In the genomic region with DNA sequence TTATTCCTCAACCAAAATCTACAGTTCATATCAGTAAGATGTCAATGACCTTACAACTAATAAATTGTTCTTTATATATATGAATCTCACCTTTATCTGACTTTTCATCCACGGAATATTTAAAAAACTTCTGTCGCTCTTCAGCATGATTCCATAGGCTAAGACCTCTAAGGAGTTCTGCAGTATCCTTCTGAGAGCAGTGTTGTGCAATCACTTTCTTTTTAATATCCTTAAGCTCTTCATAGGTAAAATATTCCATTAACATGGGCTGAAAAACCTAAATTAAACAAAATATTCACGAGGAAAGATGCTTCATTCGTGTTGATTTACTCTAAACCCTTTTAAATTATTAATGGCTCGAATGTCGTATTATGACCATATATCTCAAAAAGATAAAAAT, we compare ENCODE assay signal across 19 cellular contexts. TPM values are rescaled to one million over a fixed set of nuclear protein-coding genes. Genes with fewer than 3 reads are reported as not detected.
DNase-seq lines count a peak whose midpoint lies in the region; ATAC-seq, FAIRE-seq and TF ChIP-seq lines count a peak whose summit lies in the region.
"Had no signal": no experiment of that assay in that cellular context is flagged by ENCODE, and none has a peak within 500 bp of the region (broad histone marks: within the 10 kb centered on the region; RNA-seq: fewer than 3 reads in every experiment).

No MANE protein-coding gene starts in this region.

- no peak overlapping the region for H2BK20ac ChIP-seq in H1 (ENCODE audit: low read length)

- TF ChIP-seq POLR2A in HepG2 (IDR thresholded peaks at IDR 0.05; ENCODE audit: insufficient read depth in 1 of 2, low read depth in 2 of 2, low read length in 2 of 2) (no peak), right lobe of liver (IDR thresholded peaks at IDR 0.05) (no peak), H1 (IDR thresholded peaks at IDR 0.05; ENCODE audit: control extremely low read depth in 1 of 2, low read depth in 2 of 2, low read length in 2 of 2) (no peak)

- no peak overlapping the region for H2BK5ac ChIP-seq in H1 (ENCODE audit: low read depth, low read length)

- H3K27ac ChIP-seq in HepG2 (ENCODE audit: extremely low read length, insufficient read depth, low read length), result no peak overlapping the region
- H3K27ac ChIP-seq in right lobe of liver, result no peak overlapping the region
- H3K27ac ChIP-seq in H1 (ENCODE audit: low read depth, low read length), result no peak overlapping the region
- H3K27ac ChIP-seq: GM23248 had no signal

- peaks cover 8% of the 10 kb centered on the region for H3K4me1 Mint-ChIP-seq in T-helper 17 cell
- H3K4me1 Mint-ChIP-seq: H9 had no signal

- POLR2A ChIA-PET in HepG2 (lab: Yijun Ruan, JAX), result no interaction called here
- POLR2A ChIA-PET in H1 (lab: Charles Lee; ENCODE audit: partially characterized antibody), result no interaction called here

- ATAC-seq in HepG2 (no peak), right lobe of liver (no peak), T-helper 17 cell (no peak)
- ATAC-seq: HCT116 had no signal

- no peak overlapping the region for H3K4me3 ChIP-seq in HepG2 (replicated peaks in 1 of 3; ENCODE audit: insufficient read depth in 1 of 3, low read depth in 2 of 3, low read length in 3 of 3)
- H3K4me3 ChIP-seq in right lobe of liver, result no peak overlapping the region
- H3K4me3 ChIP-seq in H1 (ENCODE audit: extremely low read depth in 1 of 4, insufficient read depth in 2 of 4, low read depth in 3 of 4, low read length in 4 of 4), result no peak overlapping the region
- H3K4me3 ChIP-seq: GM23248 had no signal

- no peak overlapping the region for H3K4ac ChIP-seq in H1 (replicated peaks; ENCODE audit: insufficient read length, low read depth, low read length)

- no peaks in the 10 kb centered on the region for H3K27me3 Mint-ChIP-seq in T-helper 17 cell
- H3K27me3 Mint-ChIP-seq: CD4-positive, alpha-beta memory T cell had no signal

- no peaks in the 10 kb centered on the region for H3K79me1 ChIP-seq in H1 (ENCODE audit: low read depth, low read length)

- H3K4me1 ChIP-seq in HepG2 (ENCODE audit: insufficient read depth, low read length) (no peaks in the 10 kb centered on the region), right lobe of liver (no peaks in the 10 kb centered on the region), H1 (replicated peaks in 1 of 4; ENCODE audit: control insufficient read depth in 3 of 4, insufficient read depth in 4 of 4, low read length in 3 of 4) (no peaks in the 10 kb centered on the region)

- no peak for TF ChIP-seq EP300 in HepG2 (IDR thresholded peaks at IDR 0.05; ENCODE audit: low read depth in 2 of 2, low read length in 2 of 2)
- no peak for TF ChIP-seq EP300 in HepG2 (CRISPR knock-in tag; IDR thresholded peaks at IDR 0.05; ENCODE audit: borderline replicate concordance)
- no peak for TF ChIP-seq EP300 in H1 (IDR thresholded peaks at IDR 0.05; ENCODE audit: borderline replicate concordance in 1 of 2, low read depth in 2 of 2, low read length in 2 of 2)

- H3K23ac ChIP-seq in H1 (ENCODE audit: insufficient read length), result no peak overlapping the region

- no peak overlapping the region for H4K5ac ChIP-seq in H1 (ENCODE audit: insufficient read length, low read depth, low read length)

- WGBS in HepG2 (ENCODE audit: low lambda C conversion rate), result 96% methylated on average over 6 of the region's 6 CpGs
- 91% methylated on average over 6 of the region's 6 CpGs for WGBS in right lobe of liver (ENCODE audit: insufficient coverage, low coverage, low lambda C conversion rate, missing lambda C conversion rate)
- 92% methylated on average over 6 of the region's 6 CpGs; no CpG with 5 or more reads in 1 of the 2 experiments for WGBS in H1 (ENCODE audit: extremely low coverage in 1 of 2, insufficient coverage in 1 of 2, insufficient read length in 1 of 2, insufficient replicate concordance in 2 of 2, low coverage in 1 of 2, low lambda C conversion rate in 2 of 2, missing lambda C conversion rate in 1 of 2), 2 experiments

- peak overlapping the region; percentile 19 for H3K27ac Mint-ChIP-seq in T-helper 17 cell

- no peak overlapping the region for H2BK12ac ChIP-seq in H1 (ENCODE audit: low read depth, low read length)

- in situ Hi-C loops in HepG2 (cut with HindIII; ENCODE audit: extremely low pct_ligation_motif_present, low pct_unique_long_range_greater_than_20kb), result no loop called here

- TF ChIP-seq RAD21 in HepG2 (CRISPR knock-in tag; IDR thresholded peaks at IDR 0.05) (no peak), H1 (IDR thresholded peaks at IDR 0.05 in 1 of 2, conservative IDR thresholded peaks at IDR 0.05 in 1 of 2; ENCODE audit: low read depth in 2 of 2, low read length in 2 of 2) (no peak)

- intact Hi-C loops in HepG2 (cut with micrococcal nuclease; ENCODE audit: unreplicated experiment), result no loop called here
- intact Hi-C loops in right lobe of liver (cut with DNase I), result no loop called here

- H3K4me2 ChIP-seq in HepG2 (ENCODE audit: low read depth, low read length) (no peak overlapping the region), H1 (ENCODE audit: insufficient read depth in 1 of 2, low read depth in 2 of 2, low read length in 2 of 2) (no peak overlapping the region)

- H3K23me2 ChIP-seq in H1 (ENCODE audit: low read depth, low read length), result no peaks in the 10 kb centered on the region

- H3K9me3 ChIP-seq in HepG2 (ENCODE audit: low read length) (no peaks in the 10 kb centered on the region), right lobe of liver (no peaks in the 10 kb centered on the region), T-helper 17 cell (ENCODE audit: control insufficient read depth, low read length, poor library complexity, severe bottlenecking) (no peaks in the 10 kb centered on the region), H1 (ENCODE audit: insufficient read depth in 2 of 2, low read depth in 1 of 2, low read length in 1 of 2) (no peaks in the 10 kb centered on the region)

- no peak overlapping the region for H3K18ac ChIP-seq in H1 (ENCODE audit: extremely low read depth, low read length)

- CTCF ChIA-PET in HepG2 (lab: Yijun Ruan, JAX; ENCODE audit: low intra/inter-chr PET ratio, low total read pairs) (no interaction called here), H1 (lab: Charles Lee; ENCODE audit: partially characterized antibody) (interaction anchor here (0.5 to 1.8 kb wide), 3 partner anchors 13 to 690 kb away, joined by 3 to 7 read pairs (median 3); no protein-coding TSS in a partner anchor)

- H4K8ac ChIP-seq in H1 (ENCODE audit: extremely low read depth, insufficient read depth, low read length), result no peak overlapping the region

- H2BK15ac ChIP-seq in H1 (ENCODE audit: low read length), result no peak overlapping the region

- no peak overlapping the region for H3K4me3 Mint-ChIP-seq in T-helper 17 cell
- H3K4me3 Mint-ChIP-seq: CD4-positive, alpha-beta memory T cell; H9 had no signal

- H3K36me3 ChIP-seq in HepG2 (replicated peaks in 1 of 2; ENCODE audit: control insufficient read depth in 1 of 2, insufficient read depth in 2 of 2, low read length in 2 of 2) (peaks cover 3 to 45% of the 10 kb centered on the region in 2 experiments), right lobe of liver (peaks cover 0 to 48% (median 4%) of the 10 kb centered on the region in 4 donors), H1 (ENCODE audit: control insufficient read depth in 2 of 4, insufficient read depth in 4 of 4, low read length in 3 of 4) (peaks cover 2 to 52% (median 13%) of the 10 kb centered on the region in 4 experiments; a peak in 6 of 8 replicates)

- DNase-seq in HepG2 (ENCODE audit: low spot score) (no peak), right lobe of liver (no peak), T-helper 17 cell (no peak), H1 (ENCODE audit: low read depth in 1 of 2, low spot score in 2 of 2) (no peak), iPS-NIHi7 (ENCODE audit: extremely low spot score) (no peak), NCI-H128 (lab: John Stamatoyannopoulos, UW; ENCODE audit: unreplicated experiment) (no peak)
- DNase-seq: 8988T; C1 segment of cervical spinal cord; Calu3; CD4-positive, alpha-beta memory T cell; COR-L47; DMS53; DMS79 treated with DMSO at 0.1 percent for 48 hours; GF-D8; GM23248; H9 had no signal

- H3K14ac ChIP-seq in H1 (ENCODE audit: insufficient read length), result no peak overlapping the region

- no peak for FAIRE-seq in HepG2 (lab: Jason Lieb, UNC)
- no peak for FAIRE-seq in H1 (lab: Jason Lieb, UNC)
- FAIRE-seq: GM12891, GM18507 had no signal

- TF ChIP-seq CTCF in HepG2 (CRISPR knock-in tag; IDR thresholded peaks at IDR 0.05), result no peak
- no peak for TF ChIP-seq CTCF in right lobe of liver (IDR thresholded peaks at IDR 0.05)
- no peak for TF ChIP-seq CTCF in H1 (IDR thresholded peaks at IDR 0.05; ENCODE audit: control extremely low read depth in 1 of 3, insufficient read depth in 1 of 3, low read depth in 1 of 3, low read length in 3 of 3)

- no peak overlapping the region for H2AK5ac ChIP-seq in H1 (ENCODE audit: low read depth, low read length)

- no peak overlapping the region for H3K9ac ChIP-seq in HepG2 (ENCODE audit: insufficient read depth, low read depth, low read length)
- no peak overlapping the region for H3K9ac ChIP-seq in H1 (replicated peaks in 1 of 4; ENCODE audit: extremely low read depth in 1 of 4, low read depth in 3 of 4, low read length in 3 of 4)
- H3K9ac ChIP-seq: GM23248 had no signal

- H3K27me3 ChIP-seq in HepG2 (ENCODE audit: control insufficient read depth in 1 of 2, insufficient read depth in 2 of 2, low read length in 2 of 2) (no peaks in the 10 kb centered on the region; a peak in 1 of 5 replicates), right lobe of liver (no peaks in the 10 kb centered on the region), H1 (replicated peaks in 1 of 4; ENCODE audit: control insufficient read depth in 3 of 4, extremely low read depth in 1 of 4, insufficient read depth in 3 of 4, low read length in 3 of 4) (no peaks in the 10 kb centered on the region)

- BruUV-seq in HepG2 (replicated peaks; lab: Mats Ljungman, UMichigan), result no TSS peak

- no peak overlapping the region for H4K91ac ChIP-seq in H1 (replicated peaks; ENCODE audit: insufficient read length, low read length)

- no peak overlapping the region for H3K56ac ChIP-seq in H1 (replicated peaks; ENCODE audit: insufficient read length, low read depth, low read length)

- H2AFZ ChIP-seq in HepG2 (ENCODE audit: low read length), result no peak overlapping the region
- H2AFZ ChIP-seq in H1 (ENCODE audit: low read length), result no peak overlapping the region
- H2AFZ ChIP-seq: GM23248 had no signal

- H3K79me2 ChIP-seq in HepG2 (ENCODE audit: insufficient read depth, low read length) (no peaks in the 10 kb centered on the region), H1 (ENCODE audit: control insufficient read depth in 1 of 2, insufficient read depth in 2 of 2, low read length in 2 of 2) (peaks cover 0 to 7% of the 10 kb centered on the region in 2 experiments; a peak in 1 of 4 replicates)

- peaks cover 6% of the 10 kb centered on the region for H3K36me3 Mint-ChIP-seq in T-helper 17 cell (ENCODE audit: low read depth)

- H4K20me1 ChIP-seq in HepG2 (ENCODE audit: insufficient read depth, low read length) (no peaks in the 10 kb centered on the region), H1 (replicated peaks in 1 of 2; ENCODE audit: control insufficient read depth in 1 of 2, insufficient read depth in 2 of 2, low read length in 2 of 2) (no peaks in the 10 kb centered on the region)

- H2BK120ac ChIP-seq in H1 (replicated peaks; ENCODE audit: low read depth, low read length), result no peak overlapping the region

RNA-seq across cellular contexts. Expression of gene FBXL5, which starts 16.7 kb away (rescaled TPM):
- 45.3 and 53.4 TPM in 2 replicates for total RNA-seq in HepG2 (2016; rRNA removed; fragmentation: Illumina TruSeq; extraction: Trizol)
- total RNA-seq in HepG2 (2016; cell fraction: cytosol; rRNA removed; fragmentation: Illumina TruSeq; extraction: Trizol; ENCODE audit: low read depth), result 63.0 and 88.0 TPM in 2 replicates
- 47.1 and 56.1 TPM in 2 replicates for total RNA-seq in HepG2 (2016; cell fraction: insoluble cytoplasmic fraction; rRNA removed; fragmentation: Illumina TruSeq; extraction: Trizol)
- total RNA-seq in HepG2 (2016; cell fraction: membrane; rRNA removed; fragmentation: Illumina TruSeq; extraction: Trizol), result 73.4 and 79.1 TPM in 2 replicates
- 47.7 and 52.7 TPM in 2 replicates for total RNA-seq in HepG2 (2016; cell fraction: nucleus; rRNA removed; fragmentation: Illumina TruSeq; extraction: Trizol)
- 17.4 TPM in 2 replicates for polyA plus RNA-seq in HepG2 (2011; rRNA removed)
- polyA plus RNA-seq in HepG2 (2011; cell fraction: cytosol; rRNA removed), result 7.7 and 12.9 TPM in 2 replicates
- 9.5 and 10.5 TPM in 2 replicates for polyA plus RNA-seq in HepG2 (2011; cell fraction: nucleus; rRNA removed)
- polyA plus RNA-seq in HepG2 (2012), result 13.5 and 18.2 TPM in 2 replicates
- 78.1 and 98.5 TPM in 2 replicates for polyA plus RNA-seq in HepG2 (2016; cell fraction: cytosol; fragmentation: Illumina TruSeq; extraction: Trizol; ENCODE audit: low read depth)
- polyA plus RNA-seq in HepG2 (2016; cell fraction: insoluble cytoplasmic fraction; fragmentation: Illumina TruSeq; extraction: Trizol; ENCODE audit: low read depth), result 41.7 and 43.3 TPM in 2 replicates
- polyA plus RNA-seq in HepG2 (2016; cell fraction: membrane; fragmentation: Illumina TruSeq; extraction: Trizol; ENCODE audit: low read depth), result 55.3 and 67.3 TPM in 2 replicates
- polyA plus RNA-seq in HepG2 (2016; cell fraction: nucleus; fragmentation: Illumina TruSeq; extraction: Trizol; ENCODE audit: insufficient read depth, low read depth), result 34.6 and 35.2 TPM in 2 replicates
- polyA minus RNA-seq in HepG2 (2011; rRNA and poly(A)+ RNA removed; ENCODE audit: low replicate concordance), result 21.9 and 32.7 TPM in 2 replicates
- polyA minus RNA-seq in HepG2 (2011; cell fraction: cytosol; rRNA and poly(A)+ RNA removed), result 17.7 and 18.2 TPM in 2 replicates
- polyA minus RNA-seq in HepG2 (2011; cell fraction: nucleus; rRNA and poly(A)+ RNA removed), result 93.9 and 97.2 TPM in 2 replicates
- total RNA-seq in right lobe of liver, result 10 to 100 TPM; 38.3 to 59.5 (median 46.8) TPM
- 10 to 100 TPM; 48.7 to 49.9 TPM for total RNA-seq in T-helper 17 cell
- 62.7 and 62.8 TPM in 2 replicates for total RNA-seq in H1 (2021; fragmentation: NEBNext Ultra II Directional; extraction: Animal tissue kit (Norgen Biotek cat#: 25700))
- 26.5 and 34.6 TPM in 2 replicates for polyA plus RNA-seq in H1 (2011; rRNA removed)
- polyA plus RNA-seq in H1 (2011; cell fraction: cytosol; rRNA removed), result 37.0 TPM
- 18.9 TPM for polyA plus RNA-seq in H1 (2011; cell fraction: nucleus; rRNA removed)
- 33.3 to 44.9 TPM (median 40.0 TPM) in 4 replicates for polyA plus RNA-seq in H1 (2012, experiment 1 of 2)
- polyA plus RNA-seq in H1 (2012, experiment 2 of 2), result 3.5 TPM
- 25.0 TPM for polyA plus RNA-seq in H1 (2013, experiment 1 of 2)
- 24.1 TPM for polyA plus RNA-seq in H1 (2013, experiment 2 of 2)
- polyA minus RNA-seq in H1 (2011; rRNA and poly(A)+ RNA removed), result 52.5 and 53.5 TPM in 2 replicates
- polyA minus RNA-seq in H1 (2011; cell fraction: cytosol; rRNA and poly(A)+ RNA removed), result 43.4 TPM
- polyA minus RNA-seq in H1 (2011; cell fraction: nucleus; rRNA and poly(A)+ RNA removed), result 117 TPM

RNA-seq across cellular contexts. Expression of gene FAM200B, which starts 43.2 kb away (rescaled TPM):
- total RNA-seq in HepG2 (2016; rRNA removed; fragmentation: Illumina TruSeq; extraction: Trizol) (41.8 and 48.4 TPM in 2 replicates), right lobe of liver (10 to 100 TPM; 11.8 to 20.9 (median 16.7) TPM), T-helper 17 cell (10 to 100 TPM; 14.1 to 20.5 TPM)
- total RNA-seq in HepG2 (2016; cell fraction: cytosol; rRNA removed; fragmentation: Illumina TruSeq; extraction: Trizol; ENCODE audit: low read depth), result 187 and 205 TPM in 2 replicates
- total RNA-seq in HepG2 (2016; cell fraction: insoluble cytoplasmic fraction; rRNA removed; fragmentation: Illumina TruSeq; extraction: Trizol), result 40.1 and 43.4 TPM in 2 replicates
- total RNA-seq in HepG2 (2016; cell fraction: membrane; rRNA removed; fragmentation: Illumina TruSeq; extraction: Trizol), result 125 and 136 TPM in 2 replicates
- total RNA-seq in HepG2 (2016; cell fraction: nucleus; rRNA removed; fragmentation: Illumina TruSeq; extraction: Trizol), result 24.8 and 29.3 TPM in 2 replicates
- polyA plus RNA-seq in HepG2 (2011; rRNA removed) (24.4 and 25.6 TPM in 2 replicates), H1 (2011; rRNA removed) (10.7 and 11.9 TPM in 2 replicates)
- polyA plus RNA-seq in HepG2 (2011; cell fraction: cytosol; rRNA removed), result 17.3 and 24.8 TPM in 2 replicates
- polyA plus RNA-seq in HepG2 (2011; cell fraction: nucleus; rRNA removed), result 12.5 and 18.9 TPM in 2 replicates
- 37.2 and 53.0 TPM in 2 replicates for polyA plus RNA-seq in HepG2 (2012)
- polyA plus RNA-seq in HepG2 (2016; cell fraction: cytosol; fragmentation: Illumina TruSeq; extraction: Trizol; ENCODE audit: low read depth), result 277 and 328 TPM in 2 replicates
- polyA plus RNA-seq in HepG2 (2016; cell fraction: insoluble cytoplasmic fraction; fragmentation: Illumina TruSeq; extraction: Trizol; ENCODE audit: low read depth), result 44.1 and 47.5 TPM in 2 replicates
- 136 and 146 TPM in 2 replicates for polyA plus RNA-seq in HepG2 (2016; cell fraction: membrane; fragmentation: Illumina TruSeq; extraction: Trizol; ENCODE audit: low read depth)
- polyA plus RNA-seq in HepG2 (2016; cell fraction: nucleus; fragmentation: Illumina TruSeq; extraction: Trizol; ENCODE audit: insufficient read depth, low read depth), result 41.1 and 41.9 TPM in 2 replicates
- 1.9 and 3.1 TPM in 2 replicates for polyA minus RNA-seq in HepG2 (2011; rRNA and poly(A)+ RNA removed; ENCODE audit: low replicate concordance)
- polyA minus RNA-seq in HepG2 (2011; cell fraction: cytosol; rRNA and poly(A)+ RNA removed), result 10.3 and 11.5 TPM in 2 replicates
- polyA minus RNA-seq in HepG2 (2011; cell fraction: nucleus; rRNA and poly(A)+ RNA removed), result 17.9 and 23.9 TPM in 2 replicates
- 21.9 and 23.7 TPM in 2 replicates for total RNA-seq in H1 (2021; fragmentation: NEBNext Ultra II Directional; extraction: Animal tissue kit (Norgen Biotek cat#: 25700))
- 16.0 TPM for polyA plus RNA-seq in H1 (2011; cell fraction: cytosol; rRNA removed)
- 10.3 TPM for polyA plus RNA-seq in H1 (2011; cell fraction: nucleus; rRNA removed)
- 15.2 to 33.0 TPM (median 21.7 TPM) in 4 replicates for polyA plus RNA-seq in H1 (2012, experiment 1 of 2)
- 11.6 TPM for polyA plus RNA-seq in H1 (2012, experiment 2 of 2)
- polyA plus RNA-seq in H1 (2013, experiment 1 of 2), result 45.1 TPM
- 44.9 TPM for polyA plus RNA-seq in H1 (2013, experiment 2 of 2)
- polyA minus RNA-seq in H1 (2011; rRNA and poly(A)+ RNA removed), result 2.7 and 7.3 TPM in 2 replicates
- polyA minus RNA-seq in H1 (2011; cell fraction: cytosol; rRNA and poly(A)+ RNA removed), result 8.1 TPM
- polyA minus RNA-seq in H1 (2011; cell fraction: nucleus; rRNA and poly(A)+ RNA removed), result 14.7 TPM

Comparison
In these comparisons a context has a peak if more than half of its experiments do, and no peak if none do; other contexts are left out.
1. Of the 41 proteins assayed by ChIP-seq in both HepG2 and H1: peak only in HepG2: none; only in H1: none; in both: CEBPB; in neither: 40.